ENCODE assay signal across 16 cellular contexts in the genomic region with DNA sequence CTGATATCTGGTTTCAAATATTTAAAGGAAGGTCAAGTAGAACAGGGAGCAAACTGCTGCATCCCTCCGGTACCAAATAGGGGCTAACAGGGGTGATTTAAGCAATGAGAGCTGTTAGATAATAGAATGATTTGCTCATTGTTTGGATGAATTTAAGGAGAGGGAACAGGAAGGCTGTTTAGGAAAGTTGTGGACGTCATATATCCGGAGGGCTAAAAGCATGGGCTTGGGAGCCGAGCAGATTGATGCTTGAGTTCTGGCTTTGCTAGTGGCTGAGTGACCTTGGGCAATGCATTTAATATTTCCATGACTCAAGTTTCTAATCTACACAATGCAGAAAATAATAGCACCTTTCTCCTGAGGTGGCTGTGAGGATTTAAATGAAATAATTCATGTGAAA.
DNase-seq lines count a peak whose midpoint lies in the region; ATAC-seq, FAIRE-seq and TF ChIP-seq lines count a peak whose summit lies in the region.
"Had no signal": no experiment of that assay in that cellular context is flagged by ENCODE, and none has a peak within 500 bp of the region (broad histone marks: within the 10 kb centered on the region; RNA-seq: fewer than 3 reads in every experiment).

No MANE protein-coding gene starts in this region.

- no peaks in the 10 kb centered on the region for H3F3A ChIP-seq in smooth muscle cell (ENCODE audit: low read depth)

- DNase-seq in K562 (ENCODE audit: extremely low read depth in 1 of 4, low spot score in 3 of 4) (no peak), endothelial cell of umbilical vein (ENCODE audit: low read depth, low spot score) (no peak), smooth muscle cell (lab: John Stamatoyannopoulos, UW; ENCODE audit: unreplicated experiment) (no peak)
- DNase-seq in CD8-positive, alpha-beta T cell, result no peak
- DNase-seq in activated naive CD4-positive, alpha-beta T cell (lab: John Stamatoyannopoulos, UW), result no peak
- DNase-seq: C1 segment of cervical spinal cord; Caco-2; CD4-positive, alpha-beta memory T cell; DMS153; DND-41; H7; HCEC 1CT had no signal

- BruUV-seq in K562 (replicated peaks; lab: Mats Ljungman, UMichigan) (no TSS peak), endothelial cell of umbilical vein (replicated peaks; lab: Mats Ljungman, UMichigan) (no TSS peak)

- CTCF ChIA-PET in K562 (lab: Yijun Ruan, JAX; ENCODE audit: low intra/inter-chr PET ratio), result no interaction called here
- CTCF ChIA-PET in endothelial cell of umbilical vein (lab: Charles Lee), result interaction anchor here (0.8 to 1.8 kb wide), 3 partner anchors 11 to 430 kb away, joined by 4 to 29 read pairs (median 11); no protein-coding TSS in a partner anchor
- CTCF ChIA-PET in CD8-positive, alpha-beta T cell (lab: Charles Lee), result interaction anchor here (1.4 kb wide), 1 partner anchor 12 kb away, joined by 5 read pairs; no protein-coding TSS in a partner anchor

- FAIRE-seq in K562 (lab: Jason Lieb, UNC) (no peak), endothelial cell of umbilical vein (lab: Jason Lieb, UNC) (no peak)
- FAIRE-seq: G401.6, GM12892, H1 had no signal

- H3K79me2 ChIP-seq in K562 (ENCODE audit: control insufficient read depth, insufficient read depth, low read length), result no peaks in the 10 kb centered on the region
- H3K79me2 ChIP-seq in endothelial cell of umbilical vein (ENCODE audit: control insufficient read depth, insufficient read depth, low read length), result no peaks in the 10 kb centered on the region
- H3K79me2 ChIP-seq in smooth muscle cell (ENCODE audit: low read depth), result peaks cover 9% of the 10 kb centered on the region

- H2AFZ ChIP-seq in K562 (ENCODE audit: low read depth, low read length), result peak overlapping the region; percentile 76; the same call in 1 of the 2 replicates
- H2AFZ ChIP-seq in endothelial cell of umbilical vein (ENCODE audit: low read depth, low read length), result peak overlapping the region; percentile 44
- no peak overlapping the region for H2AFZ ChIP-seq in smooth muscle cell (ENCODE audit: low read depth)

- H3K27me3 ChIP-seq in K562 (ENCODE audit: control insufficient read depth in 2 of 2, insufficient read depth in 2 of 2, low read length in 2 of 2) (no peaks in the 10 kb centered on the region), endothelial cell of umbilical vein (ENCODE audit: control insufficient read depth in 2 of 2, insufficient read depth in 2 of 2, low read length in 2 of 2) (no peaks in the 10 kb centered on the region), smooth muscle cell (ENCODE audit: low read depth) (no peaks in the 10 kb centered on the region)
- H3K27me3 ChIP-seq in CD8-positive, alpha-beta T cell (ENCODE audit: insufficient read depth, low read length), result no peaks in the 10 kb centered on the region

- in situ Hi-C loops in K562 (cut with MboI), result loop anchor here (25.0 kb wide), 2 partner anchors 274 to 424 kb away; no protein-coding TSS in a partner anchor

- H3K9ac ChIP-seq in K562 (ENCODE audit: insufficient read depth in 1 of 2, low read depth in 2 of 2, low read length in 2 of 2) (no peak overlapping the region), endothelial cell of umbilical vein (replicated peaks; ENCODE audit: extremely low read depth, insufficient read depth, low read length) (no peak overlapping the region), smooth muscle cell (ENCODE audit: low read depth) (no peak overlapping the region)

- TF ChIP-seq EP300 in K562 (IDR thresholded peaks at IDR 0.05; ENCODE audit: low read length), result no peak

- peaks cover 2% of the 10 kb centered on the region for H3K4me1 Mint-ChIP-seq in CD8-positive, alpha-beta T cell (ENCODE audit: low read depth)

- H3K9me1 ChIP-seq in K562 (ENCODE audit: control insufficient read depth, insufficient read depth, low read length) (no peaks in the 10 kb centered on the region), endothelial cell of umbilical vein (replicated peaks; ENCODE audit: control insufficient read depth, extremely low read depth, insufficient read depth, low read length) (no peaks in the 10 kb centered on the region)

- no peak for TF ChIP-seq CTCF in K562 (IDR thresholded peaks at IDR 0.05 in 2 of 3, conservative IDR thresholded peaks at IDR 0.05 in 1 of 3; ENCODE audit: insufficient read depth in 2 of 3, low read depth in 1 of 3, low read length in 3 of 3)
- TF ChIP-seq CTCF in endothelial cell of umbilical vein (IDR thresholded peaks at IDR 0.05; ENCODE audit: extremely low read depth in 1 of 2, insufficient read depth in 1 of 2, low read depth in 1 of 2, low read length in 2 of 2), result no peak
- no peak for TF ChIP-seq CTCF in smooth muscle cell (IDR thresholded peaks at IDR 0.05; ENCODE audit: borderline replicate concordance, insufficient read depth, poor library complexity, severe bottlenecking)
- no peak for TF ChIP-seq CTCF in CD8-positive, alpha-beta T cell (IDR thresholded peaks at IDR 0.05)

- no peaks in the 10 kb centered on the region for H3K36me3 Mint-ChIP-seq in CD8-positive, alpha-beta T cell
- H3K36me3 Mint-ChIP-seq: CD4-positive, alpha-beta memory T cell had no signal

- H3K4me2 ChIP-seq in K562 (ENCODE audit: insufficient read depth, low read length) (no peak overlapping the region), endothelial cell of umbilical vein (ENCODE audit: insufficient read depth, low read length) (no peak overlapping the region), smooth muscle cell (no peak overlapping the region)

- intact Hi-C loops in K562 (cut with micrococcal nuclease) (no loop called here), endothelial cell of umbilical vein (cut with micrococcal nuclease) (no loop called here)
- intact Hi-C loops in CD8-positive, alpha-beta T cell (cut with DNase I, micrococcal nuclease), result no loop called here

- TF ChIP-seq RAD21 in K562 (CRISPR knock-in tag; conservative IDR thresholded peaks at IDR 0.05 in 1 of 2, IDR thresholded peaks at IDR 0.05 in 1 of 2), result no peak

- no peaks in the 10 kb centered on the region for H3K9me3 Mint-ChIP-seq in CD8-positive, alpha-beta T cell
- H3K9me3 Mint-ChIP-seq: CD4-positive, alpha-beta memory T cell had no signal

- ATAC-seq in K562, result no peak
- no peak for ATAC-seq in GM21360 (IDR thresholded peaks at IDR 0.05; ENCODE audit: unreplicated experiment)
- ATAC-seq in CD8-positive, alpha-beta T cell, result no peak

- H3K4me3 Mint-ChIP-seq in CD8-positive, alpha-beta T cell, result no peak overlapping the region
- H3K4me3 Mint-ChIP-seq: CD4-positive, alpha-beta memory T cell had no signal

- POLR2A ChIA-PET in K562 (lab: Yijun Ruan, JAX), result no interaction called here
- POLR2A ChIA-PET in endothelial cell of umbilical vein (lab: Charles Lee), result interaction anchor here (0.6 kb wide), 1 partner anchor 91 kb away, joined by 9 read pairs; no protein-coding TSS in a partner anchor
- POLR2A ChIA-PET in CD8-positive, alpha-beta T cell (lab: Charles Lee), result no interaction called here

- H3K27ac Mint-ChIP-seq in CD8-positive, alpha-beta T cell, result no peak overlapping the region

- peaks cover 4% of the 10 kb centered on the region for H3K27me3 Mint-ChIP-seq in CD8-positive, alpha-beta T cell (ENCODE audit: low read depth)

- H3K9me3 ChIP-seq in K562 (replicated peaks; ENCODE audit: control insufficient read depth, insufficient read depth, low read depth, low read length) (no peaks in the 10 kb centered on the region), endothelial cell of umbilical vein (replicated peaks; ENCODE audit: control insufficient read depth, insufficient read depth, low read length) (no peaks in the 10 kb centered on the region), smooth muscle cell (replicated peaks; ENCODE audit: low read depth) (no peaks in the 10 kb centered on the region)
- H3K9me3 ChIP-seq in CD8-positive, alpha-beta T cell (ENCODE audit: low read length), result no peaks in the 10 kb centered on the region
- H3K9me3 ChIP-seq: Caco-2 had no signal

- H3K4me3 ChIP-seq in K562 (no peak overlapping the region), endothelial cell of umbilical vein (replicated peaks in 1 of 3; ENCODE audit: insufficient read depth in 1 of 3, low read depth in 1 of 3, low read length in 3 of 3) (no peak overlapping the region), smooth muscle cell (no peak overlapping the region)
- H3K4me3 ChIP-seq in CD8-positive, alpha-beta T cell (ENCODE audit: low read depth, low read length), result no peak overlapping the region

- H3K4me1 ChIP-seq in K562 (replicated peaks in 1 of 2; ENCODE audit: control insufficient read depth in 2 of 2, insufficient read depth in 2 of 2, low read length in 2 of 2), result peaks cover 8 to 14% of the 10 kb centered on the region in 2 experiments; a peak in 4 of 5 replicates
- peaks cover 9% of the 10 kb centered on the region for H3K4me1 ChIP-seq in endothelial cell of umbilical vein (ENCODE audit: control insufficient read depth, extremely low read depth, insufficient read depth, low read length)
- peaks cover 19% of the 10 kb centered on the region for H3K4me1 ChIP-seq in smooth muscle cell (ENCODE audit: low read depth)
- H3K4me1 ChIP-seq in CD8-positive, alpha-beta T cell (ENCODE audit: insufficient read depth, low read length), result no peaks in the 10 kb centered on the region
- H3K4me1 ChIP-seq: Caco-2 had no signal

- WGBS in K562 (ENCODE audit: insufficient coverage, low coverage, missing lambda C conversion rate), result 78% methylated on average over 4 of the region's 4 CpGs
- WGBS in smooth muscle cell (ENCODE audit: low lambda C conversion rate), result 67% methylated on average over 4 of the region's 4 CpGs

- H3K36me3 ChIP-seq in K562 (ENCODE audit: control insufficient read depth, insufficient read depth, low read length), result no peaks in the 10 kb centered on the region
- no peaks in the 10 kb centered on the region for H3K36me3 ChIP-seq in endothelial cell of umbilical vein (ENCODE audit: control insufficient read depth in 2 of 2, extremely low read depth in 1 of 2, insufficient read depth in 2 of 2, low read length in 2 of 2)
- H3K36me3 ChIP-seq in smooth muscle cell (ENCODE audit: low read depth), result no peaks in the 10 kb centered on the region
- H3K36me3 ChIP-seq in CD8-positive, alpha-beta T cell (ENCODE audit: insufficient read depth, low read length), result no peaks in the 10 kb centered on the region

- H3K27ac ChIP-seq in K562 (ENCODE audit: extremely low read depth, low read depth, low read length) (no peak overlapping the region), endothelial cell of umbilical vein (ENCODE audit: insufficient read depth, low read depth, low read length) (no peak overlapping the region), smooth muscle cell (ENCODE audit: low read depth) (peak overlapping the region; percentile 69)
- H3K27ac ChIP-seq in CD8-positive, alpha-beta T cell (ENCODE audit: low read depth, low read length), result no peak overlapping the region

- TF ChIP-seq POLR2A in K562 (conservative IDR thresholded peaks at IDR 0.05) (no peak), endothelial cell of umbilical vein (IDR thresholded peaks at IDR 0.05; ENCODE audit: low read depth, low read length) (no peak)

- H4K20me1 ChIP-seq in K562 (replicated peaks; ENCODE audit: control insufficient read depth, insufficient read depth, low read length), result no peaks in the 10 kb centered on the region
- no peaks in the 10 kb centered on the region for H4K20me1 ChIP-seq in endothelial cell of umbilical vein (replicated peaks; ENCODE audit: control insufficient read depth, extremely low read depth, insufficient read depth, low read length)
- H4K20me1 ChIP-seq in smooth muscle cell (ENCODE audit: low read depth), result no peaks in the 10 kb centered on the region

- dilution Hi-C loops in endothelial cell of umbilical vein (cut with MboI; ENCODE audit: extremely low pct_ligation_motif_present, low sequenced_read_pairs), result no loop called here
